Comparison of ENCODE assay signal across 8 cellular contexts in the genomic region with DNA sequence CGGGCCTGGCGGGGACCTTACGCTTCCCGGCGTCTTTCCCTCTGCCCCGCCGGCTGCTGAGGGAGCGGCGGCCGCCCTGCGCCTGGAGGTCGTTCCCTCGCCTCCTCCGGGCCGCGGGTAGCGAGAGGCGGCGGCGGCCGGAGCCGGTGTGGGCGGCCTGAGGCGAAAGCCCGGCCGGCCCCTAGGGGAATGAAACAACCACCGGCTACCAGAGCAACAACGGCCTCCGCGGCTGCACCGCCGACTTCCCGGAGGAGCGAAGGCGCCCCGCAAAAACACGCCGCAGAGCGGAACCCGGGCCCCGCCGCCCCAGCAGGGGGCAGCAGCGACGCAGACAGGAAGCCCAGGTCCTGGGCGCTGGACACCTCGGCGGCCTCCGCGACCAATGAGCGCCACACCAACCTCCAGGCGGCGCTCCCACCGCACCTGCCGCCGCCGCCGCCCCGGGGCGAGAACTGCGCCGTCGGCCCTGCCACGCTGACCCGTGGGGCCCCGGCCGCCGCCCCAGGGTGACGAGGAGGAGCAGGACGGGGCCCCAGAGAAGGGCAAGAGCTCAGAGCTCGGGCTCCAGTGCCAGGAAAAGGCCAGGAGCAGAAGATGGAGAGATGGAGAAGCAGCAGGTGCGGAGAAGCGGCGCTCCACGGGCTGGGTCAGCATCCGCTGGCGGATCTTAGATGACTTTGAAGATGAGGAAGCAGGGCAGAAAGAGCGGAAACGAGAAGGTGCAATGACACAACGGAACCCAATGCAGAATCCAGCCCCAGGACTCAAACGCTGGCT. TPM values are rescaled to one million over a fixed set of nuclear protein-coding genes. Genes with fewer than 3 reads are reported as not detected.
DNase-seq lines count a peak whose midpoint lies in the region; ATAC-seq and TF ChIP-seq lines count a peak whose summit lies in the region.

No MANE protein-coding gene starts in this region.

- H3K36me3 ChIP-seq in HUES6 (ENCODE audit: control insufficient read depth, insufficient read depth, low read length) = no peaks in the 10 kb centered on the region
- H3K36me3 ChIP-seq in neuron (ENCODE audit: insufficient read depth, low read length) = no peaks in the 10 kb centered on the region

- peak overlapping the region; percentile 92 for H3K9ac ChIP-seq in HUES6 (ENCODE audit: low read length)

- H2AFZ ChIP-seq in neuron (ENCODE audit: low read depth, low read length) = peak overlapping the region; percentile 96

- H3K27me3 ChIP-seq in HUES6 (ENCODE audit: control insufficient read depth, insufficient read depth, low read length) (no peaks in the 10 kb centered on the region), foreskin keratinocyte (peaks cover 2% of the 10 kb centered on the region), neuron (ENCODE audit: insufficient read depth, low read length) (peaks cover 6% of the 10 kb centered on the region)

- H3K27ac ChIP-seq in HUES6 (ENCODE audit: low read depth, low read length) (peak overlapping the region; percentile 89), foreskin keratinocyte (no peak overlapping the region)

- H3K4me3 ChIP-seq in HUES6 (ENCODE audit: low read depth, low read length) = peak overlapping the region; percentile 77
- H3K4me3 ChIP-seq in neuron (ENCODE audit: low read length) = peak overlapping the region; percentile 61

- H3K4me1 ChIP-seq in HUES6 (ENCODE audit: control insufficient read depth, insufficient read depth, low read length) = peaks cover 11% of the 10 kb centered on the region; the same call in 1 of the 2 replicates
- peaks cover 11% of the 10 kb centered on the region for H3K4me1 ChIP-seq in foreskin keratinocyte
- H3K4me1 ChIP-seq in neuron (ENCODE audit: insufficient read depth, low read length) = peaks cover 2% of the 10 kb centered on the region

- ATAC-seq in GM21515 (IDR thresholded peaks at IDR 0.05; ENCODE audit: unreplicated experiment) (peak; percentile 97), foreskin keratinocyte (peak; percentile 98)

- DNase-seq in DMS53 (lab: John Stamatoyannopoulos, UW) (peak; percentile 95), RPMI8226 (peak; percentile 80), foreskin keratinocyte (peak; percentile 22 to 65), superior temporal gyrus (ENCODE audit: extremely low spot score) (peak; percentile 62)
- peak; percentile 84 for DNase-seq in activated effector memory CD4-positive, alpha-beta T cell treated with anti-CD3 and anti-CD28 coated beads, Interleukin-2, amount 50 U/mL, for 16 hours

- H3K9me3 ChIP-seq in HUES6 (ENCODE audit: control insufficient read depth, insufficient read depth, low read depth, low read length) (no peaks in the 10 kb centered on the region), neuron (ENCODE audit: low read length) (no peaks in the 10 kb centered on the region)

- TF ChIP-seq CTCF in foreskin keratinocyte (conservative IDR thresholded peaks at IDR 0.05) = peak; percentile 98

RNA-seq across cellular contexts. Expression of gene ACSM6, which starts 10.4 kb away (rescaled TPM):
- total RNA-seq in foreskin keratinocyte = not detected in 2 replicates
- polyA plus RNA-seq in foreskin keratinocyte = not detected in 2 replicates

Comparison
In these comparisons a context has a peak if more than half of its experiments do, and no peak if none do; other contexts are left out.
1. DNase-seq: peak in every context shown above with its lines; median percentile 95 in DMS53; 84 in activated effector memory CD4-positive, alpha-beta T cell treated with anti-CD3 and anti-CD28 coated beads, Interleukin-2, amount 50 U/mL, for 16 hours; 80 in RPMI8226; 62 in superior temporal gyrus; 44 in foreskin keratinocyte.